ENCODE assay signal across 8 cellular contexts in genomic region chr1:213987876-213988638, GRCh38. TPM values are rescaled to one million over a fixed set of nuclear protein-coding genes. Genes with fewer than 3 reads are reported as not detected.
DNase-seq lines count a peak whose midpoint lies in the region; ATAC-seq and TF ChIP-seq lines count a peak whose summit lies in the region.

Gene PROX1, plus strand, starts transcription at chr1:213987973. Its CDS starts 8,563 bp downstream, at chr1:213996536.

- DNase-seq in DMS153 (lab: John Stamatoyannopoulos, UW) (peak; percentile 85), PC-9 (no peak), ascending aorta (ENCODE audit: low spot score in 2 of 2) (peak; percentile 32 to 87), heart left ventricle (peak; percentile 81 to 87 (median 86)), osteoblast (ENCODE audit: insufficient read length, low spot score, missing footprints) (peak; percentile 99), GOT3 (lab: John Stamatoyannopoulos, UW) (no peak)

- H3K9me2 ChIP-seq in PC-9 (ENCODE audit: insufficient read depth) = no peaks in the 10 kb centered on the region

- 1% methylated on average over 34 of the region's 34 CpGs for WGBS in heart left ventricle, 4 donors

- H3K4me3 ChIP-seq in PC-9 (no peak within 1 kb of the TSS), ascending aorta (peak within 1 kb of the TSS; percentile 52 to 68), heart left ventricle (peak within 1 kb of the TSS; percentile 42 to 83 (median 64)), osteoblast (ENCODE audit: insufficient read depth, low read length) (peak within 1 kb of the TSS; percentile 82)

- H3K36me3 ChIP-seq in PC-9 (ENCODE audit: low read depth) (no peaks in the 10 kb centered on the region), ascending aorta (no peaks in the 10 kb centered on the region), heart left ventricle (no peaks in the 10 kb centered on the region), osteoblast (ENCODE audit: insufficient read depth, low read length) (no peaks in the 10 kb centered on the region)

- no peak for TF ChIP-seq CTCF in PC-9 (conservative IDR thresholded peaks at IDR 0.05)
- no peak for TF ChIP-seq CTCF in ascending aorta (IDR thresholded peaks at IDR 0.05)
- peak in 3 of 12 donors; percentile 8 to 24 (median 12) for TF ChIP-seq CTCF in heart left ventricle (IDR thresholded peaks at IDR 0.05)
- TF ChIP-seq CTCF in osteoblast (IDR thresholded peaks at IDR 0.05; ENCODE audit: extremely low read depth, low read depth, low read length) = no peak

- peaks cover 0 to 8% (median 0%) of the 10 kb centered on the region in 3 donors for H3K9me3 Mint-ChIP-seq in IgD-negative memory B cell

- H3K4me1 Mint-ChIP-seq in IgD-negative memory B cell = peaks cover 16 to 20% (median 19%) of the 10 kb centered on the region in 3 donors

- H3F3A ChIP-seq in PC-9 (ENCODE audit: insufficient read depth, low read depth) = no peaks in the 10 kb centered on the region

- H3K27me3 ChIP-seq in PC-9 (ENCODE audit: insufficient read depth, low read depth) (no peaks in the 10 kb centered on the region), ascending aorta (peaks cover 21% of the 10 kb centered on the region), heart left ventricle (peaks cover 2 to 56% (median 36%) of the 10 kb centered on the region in 9 donors), osteoblast (ENCODE audit: insufficient read depth, low read length) (peaks cover 62% of the 10 kb centered on the region)

- H3K27me3 Mint-ChIP-seq in IgD-negative memory B cell = peaks cover 54% of the 10 kb centered on the region

- ATAC-seq in GM21576 (IDR thresholded peaks at IDR 0.05; ENCODE audit: unreplicated experiment) (peak; percentile 86), heart left ventricle (peak; percentile 73 to 88 (median 85))

- POLR2A ChIA-PET in PC-9 (lab: Charles Lee; ENCODE audit: unreplicated experiment) = no interaction called here

- H3K9me3 ChIP-seq in PC-9 (ENCODE audit: insufficient read depth, low read depth) (no peaks in the 10 kb centered on the region), ascending aorta (no peaks in the 10 kb centered on the region), heart left ventricle (no peaks in the 10 kb centered on the region), osteoblast (ENCODE audit: low read depth, low read length) (no peaks in the 10 kb centered on the region)

- no TSS peak for BruUV-seq in PC-9 (replicated peaks; lab: Mats Ljungman, UMichigan)

- H3K79me2 ChIP-seq in PC-9 (ENCODE audit: low read depth) (no peaks in the 10 kb centered on the region), osteoblast (ENCODE audit: insufficient read depth, low read length) (no peaks in the 10 kb centered on the region)

- H4K20me1 ChIP-seq in PC-9 (ENCODE audit: insufficient read depth) (no peaks in the 10 kb centered on the region), osteoblast (ENCODE audit: insufficient read depth, low read length) (no peaks in the 10 kb centered on the region)

- H3K4me1 ChIP-seq in PC-9 (replicated peaks; ENCODE audit: insufficient read depth) (no peaks in the 10 kb centered on the region), ascending aorta (peaks cover 7 to 15% of the 10 kb centered on the region in 2 donors), heart left ventricle (peaks cover 0 to 27% (median 8%) of the 10 kb centered on the region in 12 donors), osteoblast (ENCODE audit: insufficient read depth, low read length) (peaks cover 10% of the 10 kb centered on the region)

- H3K27ac ChIP-seq in PC-9 (no peak within 1 kb of the TSS), ascending aorta (peak within 1 kb of the TSS; percentile 32 to 70), heart left ventricle (peak within 1 kb of the TSS; percentile 56 to 94 (median 88)), osteoblast (ENCODE audit: low read depth, low read length) (peak within 1 kb of the TSS; percentile 33)

- H3K36me3 Mint-ChIP-seq in IgD-negative memory B cell = no peaks in the 10 kb centered on the region

- CTCF ChIA-PET in PC-9 (lab: Charles Lee) = no interaction called here

- H3K27ac Mint-ChIP-seq in IgD-negative memory B cell = peak within 1 kb of the TSS; percentile 59 to 96 (median 71)

- intact Hi-C loops in PC-9 (cut with micrococcal nuclease; ENCODE audit: unreplicated experiment) = no loop called here
- intact Hi-C loops in ascending aorta (cut with DNase I) = loop anchor here (10.0 kb wide), 1 partner anchor 533 kb away; no protein-coding TSS in a partner anchor
- intact Hi-C loops in heart left ventricle (cut with DNase I) = loop anchor here in 9 of 10 donors (1.0 to 10.0 kb wide), 12 partner anchors 39 to 863 kb away; no protein-coding TSS in a partner anchor

- TF ChIP-seq POLR2A in heart left ventricle (IDR thresholded peaks at IDR 0.05) = peak; percentile 68 to 84

- peak within 1 kb of the TSS; percentile 26; the same call in 1 of the 2 replicates for H3K4me2 ChIP-seq in PC-9
- H3K4me2 ChIP-seq in osteoblast (ENCODE audit: insufficient read depth, low read length) = peak within 1 kb of the TSS; percentile 98

- no peak within 1 kb of the TSS for H2AFZ ChIP-seq in PC-9
- peak within 1 kb of the TSS; percentile 96 for H2AFZ ChIP-seq in osteoblast (ENCODE audit: low read length)

- H3K4me3 Mint-ChIP-seq in IgD-negative memory B cell = peak within 1 kb of the TSS; percentile 69 to 98 (median 91)

RNA-seq across cellular contexts. Expression of gene PROX1, which starts in this region (rescaled TPM):
- polyA plus RNA-seq in IgD-negative memory B cell = 0.89 TPM
- total RNA-seq in PC-9 (2021) = not detected in 2 replicates
- 0.32 TPM for total RNA-seq in ascending aorta
- total RNA-seq in heart left ventricle = 100 to 1,000 TPM in 4 of 9 donors, 10 to 100 TPM in 5; 44.6 to 145 (median 96.4) TPM
- polyA plus RNA-seq in heart left ventricle = 1 to 10 TPM; 6.9 to 9.8 TPM
- total RNA-seq in osteoblast = under 0.01 TPM in 2 replicates

Comparison
In these comparisons a context has a peak if more than half of its experiments do, and no peak if none do; other contexts are left out.
1. RNA of gene PROX1 (total RNA-seq): 44.6 to 145 TPM in heart left ventricle; 0.32 TPM in ascending aorta (single experiment), not detected in PC-9 and under 0.01 TPM in osteoblast; every median in the first group is over 10 times any median in the second.
2. Peak in DNase-seq, H3K4me3 ChIP-seq and H3K27ac ChIP-seq in ascending aorta; RNA of the gene not detected or under 1 TPM.
3. Peak in DNase-seq, H3K4me3 ChIP-seq, H3K27ac ChIP-seq and H3K4me2 ChIP-seq in osteoblast; RNA of the gene not detected or under 1 TPM.
4. DNase-seq: peak in DMS153 (single experiment) and heart left ventricle (5 of 5); none in PC-9 (0 of 2) and GOT3 (single experiment).